25 cellular contexts compared by ENCODE assay signal in the genomic region with DNA sequence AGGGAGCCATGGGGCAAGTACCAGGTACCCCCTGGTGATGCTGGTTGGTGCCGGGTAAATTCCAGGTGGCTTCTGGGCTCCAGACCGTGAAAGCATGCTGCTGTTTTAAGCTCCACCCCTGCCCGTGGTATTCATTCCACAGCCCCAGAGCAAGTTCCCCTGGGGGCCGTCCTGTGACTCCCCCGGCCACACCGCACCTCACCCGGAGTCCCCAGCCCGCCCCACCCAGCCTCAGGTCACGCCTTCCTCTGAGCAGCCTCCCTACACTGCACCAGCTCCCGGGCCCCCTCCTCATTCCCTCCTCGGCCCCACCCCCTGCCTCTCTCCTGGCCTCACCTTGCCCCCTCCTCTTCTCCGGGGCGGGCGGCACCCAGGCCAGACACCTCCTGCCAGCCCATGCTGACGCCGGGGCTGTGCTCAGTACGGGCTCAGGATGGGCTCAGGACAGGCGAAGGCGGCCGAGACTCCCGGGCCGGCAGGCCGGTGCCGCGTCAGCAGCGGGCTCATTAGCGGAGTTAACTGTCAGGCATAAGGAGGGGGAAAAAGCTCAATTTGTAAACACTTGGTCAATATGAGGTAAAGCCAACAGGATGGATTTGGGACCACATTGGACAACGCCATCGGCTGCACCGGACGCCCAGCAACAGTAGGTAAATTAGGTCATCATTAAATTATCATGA.
A peak's percentile ranks its signal among the peaks of the same experiment; 100 is the strongest.
DNase-seq lines count a peak whose midpoint lies in the region; ATAC-seq and TF ChIP-seq lines count a peak whose summit lies in the region.
"Had no signal": no experiment of that assay in that cellular context is flagged by ENCODE, and none has a peak within 500 bp of the region (broad histone marks: within the 10 kb centered on the region; RNA-seq: fewer than 3 reads in every experiment).

No MANE protein-coding gene starts in this region.

- H3K4me3 ChIP-seq in Caco-2 (ENCODE audit: low read depth, low read length) = no peak overlapping the region
- H3K4me3 ChIP-seq in GM23338 = no peak overlapping the region
- H3K4me3 ChIP-seq in brain microvascular endothelial cell (ENCODE audit: low read depth, low read length) = no peak overlapping the region
- H3K4me3 ChIP-seq: body of pancreas, right atrium auricular region, spleen, thyroid gland had no signal

- H3K27ac ChIP-seq in GM23338 (ENCODE audit: low read depth) = no peak overlapping the region
- H3K27ac ChIP-seq in brain microvascular endothelial cell = no peak overlapping the region
- H3K27ac ChIP-seq: body of pancreas, KMS-11, parathyroid adenoma, right atrium auricular region, spleen, thyroid gland had no signal

- H3K4me2 ChIP-seq in GM23338 = no peak overlapping the region
- H3K4me2 ChIP-seq: KMS-11 had no signal

- peak overlapping the region; percentile 33 for H3K4me3 Mint-ChIP-seq in Caco-2 (ENCODE audit: unreplicated experiment)
- H3K4me3 Mint-ChIP-seq in GM23338 = no peak overlapping the region
- no peak overlapping the region for H3K4me3 Mint-ChIP-seq in activated B cell treated with CpG ODN at 0.5 μM for 24 hours
- H3K4me3 Mint-ChIP-seq in naive B cell = no peak overlapping the region
- H3K4me3 Mint-ChIP-seq: CD4-positive, alpha-beta T cell; nephron; stimulated activated naive CD8-positive, alpha-beta T cell treated with anti-CD3 and anti-CD28 coated beads, Interleukin-15, Interleukin-2, amounts not matched to agents 100 ng/mL and 50 ng/mL, for 24 hours had no signal

- no peaks in the 10 kb centered on the region for H3K9me2 ChIP-seq in GM23338 (ENCODE audit: insufficient read depth)

- no peak overlapping the region for H2AFZ ChIP-seq in GM23338
- H2AFZ ChIP-seq: parathyroid adenoma had no signal

- TF ChIP-seq CTCF in Caco-2 (IDR thresholded peaks at IDR 0.05; ENCODE audit: insufficient read depth in 1 of 2, low read depth in 1 of 2, low read length in 1 of 2, severe bottlenecking in 1 of 2, unreplicated experiment in 1 of 2) (no peak), GM23338 (conservative IDR thresholded peaks at IDR 0.05; ENCODE audit: low read depth in 2 of 2) (no peak), activated B cell treated with CpG ODN at 0.5 μM for 24 hours (IDR thresholded peaks at IDR 0.05) (no peak), brain microvascular endothelial cell (IDR thresholded peaks at IDR 0.05; ENCODE audit: low read depth, low read length, missing control alignments) (no peak)

- DNase-seq in Caco-2 (no peak), GM23338 (ENCODE audit: low spot score) (peak; percentile 33), activated B cell treated with CpG ODN at 0.5 μM for 24 hours (no peak), naive B cell (no peak), brain microvascular endothelial cell (no peak)
- no peak for DNase-seq in stimulated activated naive CD4-positive, alpha-beta T cell treated with Interleukin-2 at 50 U/mL for 16 hours (lab: John Stamatoyannopoulos, UW)
- DNase-seq: activated CD4-positive, alpha-beta T cell treated with anti-CD3 and anti-CD28 coated beads, Interleukin-2, amount 50 U/mL, for 4 hours; activated CD8-positive, alpha-beta memory T cell treated with anti-CD3 and anti-CD28 coated beads, Interleukin-2, amount 50 U/mL, for 48 hours; body of pancreas; CD4-positive, alpha-beta T cell; DMS53; effector CD4-positive, alpha-beta T cell; erythroblast; GDM1; NCI-H1436; spleen; stimulated activated CD4-positive, alpha-beta T cell treated with anti-CD3 and anti-CD28 coated beads, Interleukin-2, amount 100 ng/mL, for 48 hours; thyroid gland had no signal

- peaks cover 9% of the 10 kb centered on the region for H3K27me3 Mint-ChIP-seq in Caco-2 (ENCODE audit: insufficient read depth, unreplicated experiment)
- peaks cover 12% of the 10 kb centered on the region for H3K27me3 Mint-ChIP-seq in GM23338 (ENCODE audit: insufficient read depth, low read depth, poor library complexity)
- peaks cover 12% of the 10 kb centered on the region for H3K27me3 Mint-ChIP-seq in activated B cell treated with CpG ODN at 0.5 μM for 24 hours
- peaks cover 0 to 58% (median 41%) of the 10 kb centered on the region in 3 donors for H3K27me3 Mint-ChIP-seq in naive B cell

- H3F3A ChIP-seq in GM23338 (replicated peaks; ENCODE audit: low read depth) = no peaks in the 10 kb centered on the region

- POLR2A ChIA-PET in Caco-2 (lab: Charles Lee) (no interaction called here), activated B cell treated with CpG ODN at 0.5 μM for 24 hours (lab: Charles Lee) (interaction anchor here (0.7 kb wide), 1 partner anchor 364 kb away, joined by 3 read pairs; no protein-coding TSS in a partner anchor)

- intact Hi-C loops in Caco-2 (cut with micrococcal nuclease; ENCODE audit: unreplicated experiment) = no loop called here
- intact Hi-C loops in activated B cell treated with CpG ODN at 0.5 μM for 24 hours (cut with micrococcal nuclease) = no loop called here

- H3K9me3 Mint-ChIP-seq in Caco-2 (ENCODE audit: unreplicated experiment) (no peaks in the 10 kb centered on the region), GM23338 (no peaks in the 10 kb centered on the region), activated B cell treated with CpG ODN at 0.5 μM for 24 hours (no peaks in the 10 kb centered on the region), naive B cell (no peaks in the 10 kb centered on the region)
- H3K9me3 Mint-ChIP-seq: activated T-helper 2 cell treated with anti-CD3 and anti-CD28 coated beads, Interferon-gamma antibody, Interleukin-2, Interleukin-4, amounts not matched to agents 10 μg/mL and 5 μg/mL and 100 μg/mL, durations not matched to agents 14 hours and 24 hours and 36 hours; CD4-positive, alpha-beta T cell; nephron; stimulated activated naive CD8-positive, alpha-beta T cell treated with anti-CD3 and anti-CD28 coated beads, Interleukin-15, Interleukin-2, amounts not matched to agents 100 ng/mL and 50 ng/mL, for 24 hours had no signal

- H3K36me3 ChIP-seq in Caco-2 (ENCODE audit: control insufficient read depth, insufficient read depth, low read length) (no peaks in the 10 kb centered on the region), GM23338 (ENCODE audit: insufficient read depth) (no peaks in the 10 kb centered on the region), brain microvascular endothelial cell (replicated peaks) (no peaks in the 10 kb centered on the region)
- H3K36me3 ChIP-seq: right atrium auricular region, spleen, thyroid gland had no signal

- H4K20me1 ChIP-seq in GM23338 (replicated peaks; ENCODE audit: insufficient read depth) = no peaks in the 10 kb centered on the region

- H3K27me3 ChIP-seq in Caco-2 (replicated peaks; ENCODE audit: control insufficient read depth, insufficient read depth, low read length) = no peaks in the 10 kb centered on the region
- no peaks in the 10 kb centered on the region for H3K27me3 ChIP-seq in GM23338 (ENCODE audit: insufficient read depth)
- H3K27me3 ChIP-seq in brain microvascular endothelial cell (replicated peaks) = peaks cover 10% of the 10 kb centered on the region
- H3K27me3 ChIP-seq: body of pancreas, thyroid gland had no signal

- peak; percentile 81 for ATAC-seq in GM23338
- peak; percentile 47 for ATAC-seq in activated B cell treated with CpG ODN at 0.5 μM for 24 hours (ENCODE audit: low read depth)
- peak; percentile 68 to 83 for ATAC-seq in naive B cell (ENCODE audit: low read depth in 2 of 2)
- no peak for ATAC-seq in GM19351 (IDR thresholded peaks at IDR 0.05; ENCODE audit: unreplicated experiment)
- ATAC-seq: body of pancreas had no signal

- CTCF ChIA-PET in Caco-2 (lab: Charles Lee) = no interaction called here
- CTCF ChIA-PET in activated B cell treated with CpG ODN at 0.5 μM for 24 hours (lab: Charles Lee) = no interaction called here

- BruUV-seq in Caco-2 (replicated peaks; lab: Mats Ljungman, UMichigan) = no TSS peak

- in situ Hi-C loops in brain microvascular endothelial cell (cut with HindIII; ENCODE audit: low pct_ligation_motif_present, low sequenced_read_pairs) = no loop called here

- no peaks in the 10 kb centered on the region for H3K4me1 ChIP-seq in Caco-2
- H3K4me1 ChIP-seq in GM23338 (ENCODE audit: insufficient read depth) = no peaks in the 10 kb centered on the region
- H3K4me1 ChIP-seq: body of pancreas, parathyroid adenoma, right atrium auricular region had no signal

- no peaks in the 10 kb centered on the region for H3K36me3 Mint-ChIP-seq in Caco-2 (ENCODE audit: insufficient read depth, unreplicated experiment)
- no peaks in the 10 kb centered on the region for H3K36me3 Mint-ChIP-seq in GM23338 (ENCODE audit: low read depth)
- H3K36me3 Mint-ChIP-seq in activated B cell treated with CpG ODN at 0.5 μM for 24 hours (ENCODE audit: low read depth) = no peaks in the 10 kb centered on the region
- H3K36me3 Mint-ChIP-seq in naive B cell = no peaks in the 10 kb centered on the region

- H3K27ac Mint-ChIP-seq in Caco-2 (ENCODE audit: unreplicated experiment) = no peak overlapping the region
- no peak overlapping the region for H3K27ac Mint-ChIP-seq in GM23338
- no peak overlapping the region for H3K27ac Mint-ChIP-seq in activated B cell treated with CpG ODN at 0.5 μM for 24 hours
- H3K27ac Mint-ChIP-seq in naive B cell = no peak overlapping the region
- H3K27ac Mint-ChIP-seq: activated T-helper 2 cell treated with anti-CD3 and anti-CD28 coated beads, Interferon-gamma antibody, Interleukin-2, Interleukin-4, amounts not matched to agents 10 μg/mL and 5 μg/mL and 100 μg/mL, durations not matched to agents 14 hours and 24 hours and 36 hours; CD4-positive, alpha-beta T cell; nephron; stimulated activated naive CD8-positive, alpha-beta T cell treated with anti-CD3 and anti-CD28 coated beads, Interleukin-15, Interleukin-2, amounts not matched to agents 100 ng/mL and 50 ng/mL, for 24 hours had no signal

- H3K79me2 ChIP-seq in GM23338 (replicated peaks; ENCODE audit: insufficient read depth) = no peaks in the 10 kb centered on the region
- H3K79me2 ChIP-seq: parathyroid adenoma had no signal

- H3K4me1 Mint-ChIP-seq in Caco-2 (ENCODE audit: low read depth, unreplicated experiment) (no peaks in the 10 kb centered on the region), GM23338 (no peaks in the 10 kb centered on the region), activated B cell treated with CpG ODN at 0.5 μM for 24 hours (no peaks in the 10 kb centered on the region), naive B cell (no peaks in the 10 kb centered on the region)
- H3K4me1 Mint-ChIP-seq: nephron had no signal

- H3K9me3 ChIP-seq in Caco-2 = no peaks in the 10 kb centered on the region
- H3K9me3 ChIP-seq: body of pancreas, right atrium auricular region, spleen, thyroid gland had no signal

TF ChIP-seq in GM23338, 12 proteins besides CTCF, POLR2A, EP300 and RAD21 (continues in another document):
- no peak for TF ChIP-seq NANOG (IDR thresholded peaks at IDR 0.05; ENCODE audit: borderline replicate concordance)
- no peak for TF ChIP-seq POLR2AphosphoS5 (IDR thresholded peaks at IDR 0.05; ENCODE audit: low read depth)
- TF ChIP-seq ZNF114 (CRISPR knock-in tag; IDR thresholded peaks at IDR 0.05) = no peak
